In the genomic region with DNA sequence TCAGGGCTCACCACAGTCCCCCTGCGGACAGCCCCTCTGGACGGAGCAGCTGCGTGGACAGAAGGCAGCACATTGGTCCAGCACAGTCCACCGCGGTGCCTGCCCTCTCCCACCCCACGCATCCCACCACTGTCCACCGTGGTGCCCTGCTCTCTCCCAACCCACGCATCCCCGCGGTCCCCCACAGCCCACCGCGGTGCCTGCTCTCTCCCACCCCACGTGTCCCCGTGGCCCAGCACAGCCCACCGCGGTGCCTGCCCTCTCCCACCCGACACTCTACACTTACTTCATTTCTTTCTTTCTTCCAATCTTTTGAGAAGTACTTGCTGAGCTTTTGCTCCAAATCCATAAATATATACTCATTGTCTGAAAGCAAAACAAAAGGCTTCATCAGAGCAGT, we compare ENCODE assay signal across 10 cellular contexts. TPM values are rescaled to one million over a fixed set of nuclear protein-coding genes. Genes with fewer than 3 reads are reported as not detected.
"Had no signal": no experiment of that assay in that cellular context is flagged by ENCODE, and none has a peak within 500 bp of the region (broad histone marks: within the 10 kb centered on the region; RNA-seq: fewer than 3 reads in every experiment).

No MANE protein-coding gene starts in this region.

- H3K4me3 Mint-ChIP-seq: H9, HFFc6 had no signal

- H3K36me3 ChIP-seq: HAP-1 had no signal

- H3K9me3 Mint-ChIP-seq: H9, HFFc6 had no signal

- H3K27ac ChIP-seq: GM23248 had no signal

- ATAC-seq: HCT116 had no signal

- H3K9me3 ChIP-seq: HAP-1 had no signal

- DNase-seq: GM23248, GOT3, H7, H9, HCEC 1CT, HFFc6 had no signal

- H3K4me1 ChIP-seq: HAP-1 had no signal

- H2AFZ ChIP-seq: GM23248 had no signal

- H3K27ac Mint-ChIP-seq: H9, HFFc6 had no signal

- H3K9ac ChIP-seq: GM23248 had no signal

- H3K4me3 ChIP-seq: GM23248, HAP-1 had no signal

RNA-seq across cellular contexts. Expression of a gene that starts 11.9 kb away (rescaled TPM):
- total RNA-seq: GM23248, H1, H4, H7, H9, HFFc6 had no signal
- polyA plus RNA-seq: GM23248 had no signal
